ENCODE assay signal across 21 cellular contexts in the genomic region with DNA sequence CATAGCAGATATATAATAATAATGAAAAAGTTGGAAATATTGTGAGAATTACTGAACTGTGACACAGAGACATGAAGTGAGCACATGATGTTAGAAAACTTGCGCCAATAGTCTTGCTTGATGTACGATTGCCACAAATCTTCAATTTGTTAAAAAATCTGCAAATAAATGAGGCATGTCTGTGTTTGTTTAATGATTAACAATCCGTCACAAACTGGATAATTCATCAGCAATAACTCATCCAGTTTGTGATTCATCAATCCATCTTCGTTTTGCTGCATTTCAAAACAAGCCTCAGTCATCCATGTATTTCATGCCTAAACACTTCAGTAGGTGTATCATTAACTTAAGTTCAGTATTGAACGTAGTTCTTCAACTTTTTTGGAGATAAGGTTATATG. TPM values are rescaled to one million over a fixed set of nuclear protein-coding genes. Genes with fewer than 3 reads are reported as not detected.
DNase-seq lines count a peak whose midpoint lies in the region; ATAC-seq, FAIRE-seq and TF ChIP-seq lines count a peak whose summit lies in the region.
"Had no signal": no experiment of that assay in that cellular context is flagged by ENCODE, and none has a peak within 500 bp of the region (broad histone marks: within the 10 kb centered on the region; RNA-seq: fewer than 3 reads in every experiment).

No MANE protein-coding gene starts in this region.

- H3K4me3 ChIP-seq in breast epithelium (no peak overlapping the region), K562 (no peak overlapping the region), keratinocyte (ENCODE audit: control insufficient read depth in 2 of 3, extremely low read depth in 1 of 3, insufficient read depth in 2 of 3, low read depth in 1 of 3, low read length in 3 of 3) (no peak overlapping the region), adrenal gland (no peak overlapping the region)
- H3K4me3 ChIP-seq: body of pancreas, psoas muscle had no signal

- CTCF ChIA-PET in MCF 10A (lab: Yijun Ruan, JAX): interaction anchor here (1.1 to 1.2 kb wide), 2 partner anchors 19 to 1121 kb away, joined by 3 to 5 read pairs; no protein-coding TSS in a partner anchor
- CTCF ChIA-PET in K562 (lab: Yijun Ruan, JAX; ENCODE audit: low intra/inter-chr PET ratio): no interaction called here

- no peak for ATAC-seq in K562
- no peak for ATAC-seq in activated T-helper 17 cell treated with anti-CD3 and anti-CD28 coated beads, Interleukin-2, amount 50 U/mL, for 72 hours (replicated peaks)
- ATAC-seq: body of pancreas, left cardiac atrium, psoas muscle, WTC11 had no signal

- no peaks in the 10 kb centered on the region for H3K36me3 ChIP-seq in breast epithelium
- H3K36me3 ChIP-seq in K562 (ENCODE audit: control insufficient read depth, insufficient read depth, low read length): peaks cover 46% of the 10 kb centered on the region; the same call in 2 of the 3 replicates
- peaks cover 13 to 35% of the 10 kb centered on the region in 2 experiments for H3K36me3 ChIP-seq in keratinocyte (ENCODE audit: control insufficient read depth in 2 of 2, extremely low read depth in 1 of 2, insufficient read depth in 2 of 2, low read length in 2 of 2)
- H3K36me3 ChIP-seq in adrenal gland (replicated peaks in 1 of 2): peaks cover 0 to 64% of the 10 kb centered on the region in 2 donors

- POLR2A ChIA-PET in MCF 10A (lab: Yijun Ruan, JAX) (interaction anchor here (1.2 to 1.7 kb wide), 3 partner anchors 12 to 34 kb away, joined by 3 to 5 read pairs (median 4); a partner anchor contains a TSS), K562 (lab: Yijun Ruan, JAX) (interaction anchor here (0.6 to 1.1 kb wide), 3 partner anchors 14 to 806 kb away, joined by 3 to 4 read pairs (median 3); no protein-coding TSS in a partner anchor)

- BruUV-seq in MCF 10A (replicated peaks; lab: Mats Ljungman, UMichigan) (no TSS peak), K562 (replicated peaks; lab: Mats Ljungman, UMichigan) (no TSS peak)

- H3K9ac ChIP-seq in K562 (ENCODE audit: insufficient read depth in 1 of 2, low read depth in 2 of 2, low read length in 2 of 2) (no peak overlapping the region), keratinocyte (ENCODE audit: control insufficient read depth, extremely low read depth, insufficient read depth, low read length) (no peak overlapping the region)

- H3K27ac ChIP-seq in breast epithelium (no peak overlapping the region), K562 (ENCODE audit: extremely low read depth, low read depth, low read length) (no peak overlapping the region), keratinocyte (ENCODE audit: control insufficient read depth, insufficient read depth, low read length) (peak overlapping the region; percentile 39), adrenal gland (no peak overlapping the region)
- H3K27ac ChIP-seq: body of pancreas, neutrophil, psoas muscle had no signal

- dilution Hi-C loops in keratinocyte (cut with MboI; ENCODE audit: extremely low pct_ligation_motif_present, low sequenced_read_pairs): no loop called here

- FAIRE-seq in K562 (lab: Jason Lieb, UNC): peak; percentile 19
- peak; percentile 13 for FAIRE-seq in keratinocyte (lab: Jason Lieb, UNC)
- FAIRE-seq: GM12891 had no signal

- H3K4me3 Mint-ChIP-seq in MCF 10A (ENCODE audit: unreplicated experiment): no peak overlapping the region
- no peak overlapping the region for H3K4me3 Mint-ChIP-seq in activated T-helper 17 cell treated with anti-CD3 and anti-CD28 coated beads, Interleukin-2, amount 50 U/mL, for 72 hours
- H3K4me3 Mint-ChIP-seq: activated naive CD8-positive, alpha-beta T cell treated with anti-CD3 and anti-CD28 coated beads, Interleukin-2, amount 10 ng/mL, durations not matched to agents 7 days and 5 days; WTC11 had no signal

- H3K27me3 Mint-ChIP-seq in MCF 10A (ENCODE audit: insufficient read depth, unreplicated experiment): no peaks in the 10 kb centered on the region
- H3K27me3 Mint-ChIP-seq in activated T-helper 17 cell treated with anti-CD3 and anti-CD28 coated beads, Interleukin-2, amount 50 U/mL, for 72 hours: no peaks in the 10 kb centered on the region
- H3K27me3 Mint-ChIP-seq: activated naive CD8-positive, alpha-beta T cell treated with anti-CD3 and anti-CD28 coated beads, Interleukin-2, amount 10 ng/mL, durations not matched to agents 7 days and 5 days had no signal

- TF ChIP-seq EP300 in K562 (IDR thresholded peaks at IDR 0.05; ENCODE audit: low read length): no peak

- TF ChIP-seq POLR2A in breast epithelium (IDR thresholded peaks at IDR 0.05) (no peak), K562 (conservative IDR thresholded peaks at IDR 0.05) (no peak), adrenal gland (IDR thresholded peaks at IDR 0.05) (no peak)

- H3K4me2 ChIP-seq in K562 (ENCODE audit: insufficient read depth, low read length) (no peak overlapping the region), keratinocyte (ENCODE audit: control insufficient read depth, extremely low read depth, insufficient read depth, low read depth, low read length) (no peak overlapping the region)

- H3K4me1 ChIP-seq in breast epithelium (no peaks in the 10 kb centered on the region), K562 (replicated peaks in 1 of 2; ENCODE audit: control insufficient read depth in 2 of 2, insufficient read depth in 2 of 2, low read length in 2 of 2) (no peaks in the 10 kb centered on the region; a peak in 1 of 5 replicates), keratinocyte (ENCODE audit: control insufficient read depth, extremely low read depth, insufficient read depth, low read length) (peaks cover 13% of the 10 kb centered on the region), adrenal gland (replicated peaks in 1 of 2) (no peaks in the 10 kb centered on the region)
- H3K4me1 ChIP-seq: BE2C, psoas muscle had no signal

- H3K79me2 ChIP-seq in K562 (ENCODE audit: control insufficient read depth, insufficient read depth, low read length) (no peaks in the 10 kb centered on the region), keratinocyte (ENCODE audit: control insufficient read depth, insufficient read depth, low read length) (no peaks in the 10 kb centered on the region)

- H4K20me1 ChIP-seq in K562 (replicated peaks; ENCODE audit: control insufficient read depth, insufficient read depth, low read length) (no peaks in the 10 kb centered on the region), keratinocyte (ENCODE audit: control insufficient read depth, extremely low read depth, insufficient read depth, low read length) (no peaks in the 10 kb centered on the region)

- H3K36me3 Mint-ChIP-seq in MCF 10A (ENCODE audit: insufficient read depth, unreplicated experiment): peaks cover 86% of the 10 kb centered on the region
- H3K36me3 Mint-ChIP-seq in activated T-helper 17 cell treated with anti-CD3 and anti-CD28 coated beads, Interleukin-2, amount 50 U/mL, for 72 hours (ENCODE audit: low read depth): peaks cover 97% of the 10 kb centered on the region

- H2AFZ ChIP-seq in K562 (ENCODE audit: low read depth, low read length) (no peak overlapping the region), keratinocyte (ENCODE audit: control insufficient read depth, low read length) (no peak overlapping the region)

- DNase-seq in MCF 10A (ENCODE audit: unreplicated experiment): peak; percentile 18
- DNase-seq in breast epithelium (ENCODE audit: low spot score in 2 of 2): no peak
- no peak for DNase-seq in K562 (ENCODE audit: extremely low read depth in 1 of 4, low spot score in 3 of 4)
- no peak for DNase-seq in keratinocyte (ENCODE audit: low read depth, low spot score)
- no peak for DNase-seq in HK-2 (ENCODE audit: unreplicated experiment)
- DNase-seq in midbrain (lab: John Stamatoyannopoulos, UW): no peak
- DNase-seq in adrenal gland: no peak
- DNase-seq: activated naive CD8-positive, alpha-beta T cell treated with anti-CD3 and anti-CD28 coated beads, Interleukin-2, amount 10 ng/mL, durations not matched to agents 7 days and 5 days; BE2C; body of pancreas; DMS79; Karpas-422; left cardiac atrium; NCI-H1694 treated with DMSO at 0.1 percent for 48 hours; NCI-H526 treated with DMSO at 0.1 percent for 48 hours; psoas muscle had no signal

- H3K9me3 ChIP-seq in breast epithelium: no peaks in the 10 kb centered on the region
- no peaks in the 10 kb centered on the region for H3K9me3 ChIP-seq in K562 (replicated peaks; ENCODE audit: control insufficient read depth, insufficient read depth, low read depth, low read length)
- no peaks in the 10 kb centered on the region for H3K9me3 ChIP-seq in keratinocyte (ENCODE audit: control insufficient read depth, low read depth, low read length)
- no peaks in the 10 kb centered on the region for H3K9me3 ChIP-seq in adrenal gland (replicated peaks in 1 of 3)
- H3K9me3 ChIP-seq: BE2C, body of pancreas, neutrophil, psoas muscle had no signal

- no peaks in the 10 kb centered on the region for H3K9me3 Mint-ChIP-seq in MCF 10A (ENCODE audit: unreplicated experiment)
- H3K9me3 Mint-ChIP-seq in activated T-helper 17 cell treated with anti-CD3 and anti-CD28 coated beads, Interleukin-2, amount 50 U/mL, for 72 hours: no peaks in the 10 kb centered on the region
- H3K9me3 Mint-ChIP-seq: activated T-helper 2 cell treated with anti-CD3 and anti-CD28 coated beads, Interferon-gamma antibody, Interleukin-2, Interleukin-4, amounts not matched to agents 10 μg/mL and 5 μg/mL and 100 μg/mL, durations not matched to agents 14 hours and 24 hours and 36 hours; WTC11 had no signal

- peaks cover 7% of the 10 kb centered on the region for H3K4me1 Mint-ChIP-seq in MCF 10A (ENCODE audit: insufficient read depth, unreplicated experiment)
- H3K4me1 Mint-ChIP-seq in activated T-helper 17 cell treated with anti-CD3 and anti-CD28 coated beads, Interleukin-2, amount 50 U/mL, for 72 hours: peaks cover 4% of the 10 kb centered on the region
- H3K4me1 Mint-ChIP-seq: activated naive CD8-positive, alpha-beta T cell treated with anti-CD3 and anti-CD28 coated beads, Interleukin-2, amount 10 ng/mL, durations not matched to agents 7 days and 5 days; WTC11 had no signal

- H3K27me3 ChIP-seq in breast epithelium: no peaks in the 10 kb centered on the region
- no peaks in the 10 kb centered on the region for H3K27me3 ChIP-seq in K562 (ENCODE audit: control insufficient read depth in 2 of 2, insufficient read depth in 2 of 2, low read length in 2 of 2)
- H3K27me3 ChIP-seq in keratinocyte (ENCODE audit: control insufficient read depth, extremely low read depth, insufficient read depth, low read length): no peaks in the 10 kb centered on the region
- H3K27me3 ChIP-seq in adrenal gland: no peaks in the 10 kb centered on the region
- H3K27me3 ChIP-seq: BE2C, body of pancreas, neutrophil had no signal

- peak overlapping the region; percentile 47 for H3K27ac Mint-ChIP-seq in MCF 10A (ENCODE audit: low read depth, unreplicated experiment)
- no peak overlapping the region for H3K27ac Mint-ChIP-seq in activated T-helper 17 cell treated with anti-CD3 and anti-CD28 coated beads, Interleukin-2, amount 50 U/mL, for 72 hours
- H3K27ac Mint-ChIP-seq: activated T-helper 2 cell treated with anti-CD3 and anti-CD28 coated beads, Interferon-gamma antibody, Interleukin-2, Interleukin-4, amounts not matched to agents 10 μg/mL and 5 μg/mL and 100 μg/mL, durations not matched to agents 14 hours and 24 hours and 36 hours; WTC11 had no signal

- TF ChIP-seq CTCF in MCF 10A (IDR thresholded peaks at IDR 0.05; ENCODE audit: unreplicated experiment) (no peak), breast epithelium (IDR thresholded peaks at IDR 0.05) (no peak), K562 (IDR thresholded peaks at IDR 0.05 in 2 of 3, conservative IDR thresholded peaks at IDR 0.05 in 1 of 3; ENCODE audit: insufficient read depth in 2 of 3, low read depth in 1 of 3, low read length in 3 of 3) (no peak), keratinocyte (optimal IDR thresholded peaks at IDR 0.05 in 1 of 3, IDR thresholded peaks at IDR 0.05 in 1 of 3, conservative IDR thresholded peaks at IDR 0.05 in 1 of 3; ENCODE audit: extremely low read depth in 1 of 3, insufficient read depth in 2 of 3, low read length in 3 of 3) (no peak), adrenal gland (IDR thresholded peaks at IDR 0.05) (no peak)

- in situ Hi-C loops in K562 (cut with MboI): no loop called here

- H3K9me1 ChIP-seq in K562 (ENCODE audit: control insufficient read depth, insufficient read depth, low read length) (no peaks in the 10 kb centered on the region), keratinocyte (ENCODE audit: control insufficient read depth, extremely low read depth, insufficient read depth, low read length) (no peaks in the 10 kb centered on the region)

- 78% methylated on average over 5 of the region's 5 CpGs for WGBS in K562 (ENCODE audit: insufficient coverage, low coverage, missing lambda C conversion rate)
- 77 to 87% (median 82%) methylated on average over 5 of the region's 5 CpGs for WGBS in adrenal gland, 4 donors

- no peak for TF ChIP-seq RAD21 in K562 (CRISPR knock-in tag; conservative IDR thresholded peaks at IDR 0.05 in 1 of 2, IDR thresholded peaks at IDR 0.05 in 1 of 2)

- intact Hi-C loops in MCF 10A (cut with micrococcal nuclease) (no loop called here), breast epithelium (cut with DNase I; ENCODE audit: low total_unique reads) (no loop called here), K562 (cut with micrococcal nuclease) (no loop called here), adrenal gland (cut with DNase I) (no loop called here)

RNA-seq across cellular contexts. Expression of a gene that starts 25.5 kb away (rescaled TPM):
- total RNA-seq in MCF 10A (2022) (106 and 127 TPM in 2 replicates), breast epithelium (100 to 1,000 TPM; 126 to 150 (median 129) TPM), K562 (2014; rRNA removed) (55.9 and 124 TPM in 2 replicates), K562 (2014; rRNA removed; fragmentation: Illumina TruSeq; extraction: Trizol) (81.1 and 81.9 TPM in 2 replicates), K562 (2015; rRNA removed; fragmentation: Illumina TruSeq; extraction: Trizol) (86.7 and 90.7 TPM in 2 replicates), K562 (2021) (46.8 and 46.9 TPM in 2 replicates), adrenal gland (100 to 1,000 TPM in 7 of 8 donors, 10 to 100 TPM in 1; 88.6 to 337 (median 117) TPM)
- 18.9 and 25.2 TPM in 2 replicates for total RNA-seq in K562 (2011; cell fraction: chromatin; rRNA removed; ENCODE audit: low replicate concordance)
- 47.0 and 51.4 TPM in 2 replicates for total RNA-seq in K562 (2011; cell fraction: nucleolus; rRNA removed)
- 65.3 and 66.6 TPM in 2 replicates for total RNA-seq in K562 (2011; cell fraction: nucleoplasm; rRNA removed)
- polyA plus RNA-seq in K562 (2011; rRNA removed) (89.0 and 96.2 TPM in 2 replicates), K562 (2014; fragmentation: Illumina TruSeq; extraction: Trizol) (86.5 and 97.9 TPM in 2 replicates), K562 (2014; fragmentation: Nextera tagmentation; extraction: Ambion mirVana) (100 to 1,000 TPM; 158 to 186 TPM), K562 (2014; rRNA removed) (73.4 and 80.5 TPM in 2 replicates), keratinocyte (76.6 to 155 TPM (median 124 TPM) in 3 replicates), adrenal gland (100 to 1,000 TPM; 123 to 242 (median 199) TPM)
- polyA plus RNA-seq in K562 (2011; cell fraction: cytosol; rRNA removed): 37.9 and 78.5 TPM in 2 replicates
- 61.5 and 84.9 TPM in 2 replicates for polyA plus RNA-seq in K562 (2011; cell fraction: nucleus; rRNA removed)
- polyA plus RNA-seq in K562 (2012): 87.6 and 93.1 TPM in 2 replicates
- 36.7 and 40.5 TPM in 2 replicates for polyA minus RNA-seq in K562 (2011; rRNA and poly(A)+ RNA removed)
- polyA minus RNA-seq in K562 (2011; cell fraction: cytosol; rRNA and poly(A)+ RNA removed): 22.0 and 28.5 TPM in 2 replicates
- 17.2 and 30.8 TPM in 2 replicates for polyA minus RNA-seq in K562 (2011; cell fraction: nucleus; rRNA and poly(A)+ RNA removed)
- polyA plus RNA-seq in keratinocyte (2011; ENCODE audit: low read depth): 37.2 TPM
- polyA plus RNA-seq in keratinocyte (2011; cell fraction: cytosol; rRNA removed): 54.7 and 59.8 TPM in 2 replicates
- 25.9 and 51.2 TPM in 2 replicates for polyA plus RNA-seq in keratinocyte (2011; cell fraction: nucleus; rRNA removed)
- polyA plus RNA-seq in keratinocyte (2012; ENCODE audit: low replicate concordance): 94.4 and 117 TPM in 2 replicates
- 28.0 to 115 TPM (median 35.3 TPM) in 3 replicates for polyA minus RNA-seq in keratinocyte
- polyA minus RNA-seq in keratinocyte (2011; cell fraction: cytosol; rRNA and poly(A)+ RNA removed): 61.2 TPM
- 13.3 and 15.0 TPM in 2 replicates for polyA minus RNA-seq in keratinocyte (2011; cell fraction: nucleus; rRNA and poly(A)+ RNA removed)
- 10 to 100 TPM; 55.5 to 67.9 TPM for total RNA-seq in activated T-helper 17 cell treated with anti-CD3 and anti-CD28 coated beads, Interleukin-2, amount 50 U/mL, for 72 hours

RNA-seq across cellular contexts. Expression of a gene that starts 34.0 kb away (rescaled TPM):
- 139 TPM in 2 replicates for total RNA-seq in MCF 10A (2022)
- 10 to 100 TPM; 27.0 to 57.7 (median 52.8) TPM for total RNA-seq in breast epithelium
- 54.0 and 57.7 TPM in 2 replicates for total RNA-seq in K562 (2011; cell fraction: chromatin; rRNA removed; ENCODE audit: low replicate concordance)
- total RNA-seq in K562 (2011; cell fraction: nucleolus; rRNA removed): 31.0 and 32.1 TPM in 2 replicates
- total RNA-seq in K562 (2011; cell fraction: nucleoplasm; rRNA removed): 36.7 and 45.2 TPM in 2 replicates
- 36.2 and 41.6 TPM in 2 replicates for total RNA-seq in K562 (2014; rRNA removed)
- total RNA-seq in K562 (2014; rRNA removed; fragmentation: Illumina TruSeq; extraction: Trizol): 39.9 and 41.4 TPM in 2 replicates
- total RNA-seq in K562 (2015; rRNA removed; fragmentation: Illumina TruSeq; extraction: Trizol): 34.4 and 37.4 TPM in 2 replicates
- 38.4 and 39.5 TPM in 2 replicates for total RNA-seq in K562 (2021)
- polyA plus RNA-seq in K562 (2011; rRNA removed): 67.8 and 70.2 TPM in 2 replicates
- polyA plus RNA-seq in K562 (2011; cell fraction: cytosol; rRNA removed): 49.3 and 61.5 TPM in 2 replicates
- 31.7 and 41.3 TPM in 2 replicates for polyA plus RNA-seq in K562 (2011; cell fraction: nucleus; rRNA removed)
- 56.1 and 65.7 TPM in 2 replicates for polyA plus RNA-seq in K562 (2012)
- polyA plus RNA-seq in K562 (2014; fragmentation: Illumina TruSeq; extraction: Trizol): 44.2 and 50.1 TPM in 2 replicates
- polyA plus RNA-seq in K562 (2014; fragmentation: Nextera tagmentation; extraction: Ambion mirVana): 10 to 100 TPM; 31.7 to 60.2 TPM
- 38.5 and 40.4 TPM in 2 replicates for polyA plus RNA-seq in K562 (2014; rRNA removed)
- 86.4 and 96.8 TPM in 2 replicates for polyA minus RNA-seq in K562 (2011; rRNA and poly(A)+ RNA removed)
- 30.2 and 34.9 TPM in 2 replicates for polyA minus RNA-seq in K562 (2011; cell fraction: cytosol; rRNA and poly(A)+ RNA removed)
- polyA minus RNA-seq in K562 (2011; cell fraction: nucleus; rRNA and poly(A)+ RNA removed): 19.5 and 39.8 TPM in 2 replicates
- 96.1 to 104 TPM (median 102 TPM) in 3 replicates for polyA plus RNA-seq in keratinocyte
- polyA plus RNA-seq in keratinocyte (2011; ENCODE audit: low read depth): 20.3 TPM
- 68.8 and 92.4 TPM in 2 replicates for polyA plus RNA-seq in keratinocyte (2011; cell fraction: cytosol; rRNA removed)
- 92.5 and 98.2 TPM in 2 replicates for polyA plus RNA-seq in keratinocyte (2011; cell fraction: nucleus; rRNA removed)
- 61.1 and 64.5 TPM in 2 replicates for polyA plus RNA-seq in keratinocyte (2012; ENCODE audit: low replicate concordance)
- polyA minus RNA-seq in keratinocyte: 60.3 to 130 TPM (median 126 TPM) in 3 replicates
- polyA minus RNA-seq in keratinocyte (2011; cell fraction: cytosol; rRNA and poly(A)+ RNA removed): 55.2 TPM
- polyA minus RNA-seq in keratinocyte (2011; cell fraction: nucleus; rRNA and poly(A)+ RNA removed): 59.2 and 95.7 TPM in 2 replicates
- 100 to 1,000 TPM in 1 of 8 donors, 10 to 100 TPM in 7; 63.4 to 241 (median 76.1) TPM for total RNA-seq in adrenal gland
- polyA plus RNA-seq in adrenal gland: 100 to 1,000 TPM in 1 of 3 donors, 1 to 10 TPM in 2; 7.1 to 189 (median 8.5) TPM
- 100 to 1,000 TPM in 1 of 2 donors, 10 to 100 TPM in 1; 97.7 to 105 TPM for total RNA-seq in activated T-helper 17 cell treated with anti-CD3 and anti-CD28 coated beads, Interleukin-2, amount 50 U/mL, for 72 hours

RNA-seq across cellular contexts. Expression of a gene that starts 44.7 kb away (rescaled TPM):
- total RNA-seq in MCF 10A (2022) (6.8 and 7.3 TPM in 2 replicates), breast epithelium (10 to 100 TPM; 16.3 to 24.4 (median 17.7) TPM), K562 (2014; rRNA removed) (1.5 and 1.7 TPM in 2 replicates), K562 (2014; rRNA removed; fragmentation: Illumina TruSeq; extraction: Trizol) (2.7 and 2.8 TPM in 2 replicates), K562 (2015; rRNA removed; fragmentation: Illumina TruSeq; extraction: Trizol) (2.3 and 2.8 TPM in 2 replicates), K562 (2021) (1.4 and 1.5 TPM in 2 replicates), adrenal gland (10 to 100 TPM; 22.8 to 45.7 (median 27.0) TPM)
- 0.93 and 3.1 TPM in 2 replicates for total RNA-seq in K562 (2011; cell fraction: chromatin; rRNA removed; ENCODE audit: low replicate concordance)
- total RNA-seq in K562 (2011; cell fraction: nucleolus; rRNA removed): 0.83 and 1.4 TPM in 2 replicates
- 2.3 and 3.9 TPM in 2 replicates for total RNA-seq in K562 (2011; cell fraction: nucleoplasm; rRNA removed)
- polyA plus RNA-seq in K562 (2011; rRNA removed) (3.2 and 4.4 TPM in 2 replicates), K562 (2014; fragmentation: Illumina TruSeq; extraction: Trizol) (3.0 and 3.1 TPM in 2 replicates), K562 (2014; fragmentation: Nextera tagmentation; extraction: Ambion mirVana) (1 to 10 TPM in 1 of 2 experiments, under 1 TPM in 1; 0.94 to 2.5 TPM), K562 (2014; rRNA removed) (1.4 and 1.9 TPM in 2 replicates), keratinocyte (16.5 to 17.9 TPM (median 17.3 TPM) in 3 replicates), adrenal gland (10 to 100 TPM in 1 of 3 donors, 1 to 10 TPM in 2; 5.3 to 46.3 (median 5.6) TPM)
- 1.6 and 1.7 TPM in 2 replicates for polyA plus RNA-seq in K562 (2011; cell fraction: cytosol; rRNA removed)
- polyA plus RNA-seq in K562 (2011; cell fraction: nucleus; rRNA removed): 3.5 and 5.2 TPM in 2 replicates
- polyA plus RNA-seq in K562 (2012): 1.0 and 1.1 TPM in 2 replicates
- polyA minus RNA-seq in K562 (2011; rRNA and poly(A)+ RNA removed): 6.0 and 8.1 TPM in 2 replicates
- polyA minus RNA-seq in K562 (2011; cell fraction: cytosol; rRNA and poly(A)+ RNA removed): 1.5 and 3.1 TPM in 2 replicates
- 0.94 and 2.3 TPM in 2 replicates for polyA minus RNA-seq in K562 (2011; cell fraction: nucleus; rRNA and poly(A)+ RNA removed)
- 1.8 TPM for polyA plus RNA-seq in keratinocyte (2011; ENCODE audit: low read depth)
- polyA plus RNA-seq in keratinocyte (2011; cell fraction: cytosol; rRNA removed): 13.2 and 26.6 TPM in 2 replicates
- 8.4 and 10.5 TPM in 2 replicates for polyA plus RNA-seq in keratinocyte (2011; cell fraction: nucleus; rRNA removed)
- 5.7 and 12.8 TPM in 2 replicates for polyA plus RNA-seq in keratinocyte (2012; ENCODE audit: low replicate concordance)
- polyA minus RNA-seq in keratinocyte: 10.1 to 47.0 TPM (median 38.9 TPM) in 3 replicates
- 13.6 TPM for polyA minus RNA-seq in keratinocyte (2011; cell fraction: cytosol; rRNA and poly(A)+ RNA removed)
- 5.1 and 14.7 TPM in 2 replicates for polyA minus RNA-seq in keratinocyte (2011; cell fraction: nucleus; rRNA and poly(A)+ RNA removed)
- total RNA-seq in activated T-helper 17 cell treated with anti-CD3 and anti-CD28 coated beads, Interleukin-2, amount 50 U/mL, for 72 hours: 10 to 100 TPM; 12.5 to 18.3 TPM

RNA-seq across cellular contexts. Expression of a gene that starts 46.1 kb away (rescaled TPM):
- 101 and 113 TPM in 2 replicates for total RNA-seq in MCF 10A (2022)
- 10 to 100 TPM; 24.1 to 34.6 (median 26.2) TPM for total RNA-seq in breast epithelium
- 8.9 and 11.7 TPM in 2 replicates for total RNA-seq in K562 (2011; cell fraction: chromatin; rRNA removed; ENCODE audit: low replicate concordance)
- 6.3 and 7.2 TPM in 2 replicates for total RNA-seq in K562 (2011; cell fraction: nucleolus; rRNA removed)
- 14.4 and 20.7 TPM in 2 replicates for total RNA-seq in K562 (2011; cell fraction: nucleoplasm; rRNA removed)
- total RNA-seq in K562 (2014; rRNA removed): 28.6 and 32.8 TPM in 2 replicates
- 27.0 and 28.6 TPM in 2 replicates for total RNA-seq in K562 (2014; rRNA removed; fragmentation: Illumina TruSeq; extraction: Trizol)
- 25.8 TPM in 2 replicates for total RNA-seq in K562 (2015; rRNA removed; fragmentation: Illumina TruSeq; extraction: Trizol)
- total RNA-seq in K562 (2021): 26.3 and 27.1 TPM in 2 replicates
- polyA plus RNA-seq in K562 (2011; rRNA removed): 24.3 and 26.3 TPM in 2 replicates
- 18.0 and 26.3 TPM in 2 replicates for polyA plus RNA-seq in K562 (2011; cell fraction: cytosol; rRNA removed)
- 7.5 and 10.8 TPM in 2 replicates for polyA plus RNA-seq in K562 (2011; cell fraction: nucleus; rRNA removed)
- polyA plus RNA-seq in K562 (2012): 29.3 and 56.5 TPM in 2 replicates
- polyA plus RNA-seq in K562 (2014; fragmentation: Illumina TruSeq; extraction: Trizol): 26.1 and 26.8 TPM in 2 replicates
- 1 to 10 TPM; 5.7 to 9.6 TPM for polyA plus RNA-seq in K562 (2014; fragmentation: Nextera tagmentation; extraction: Ambion mirVana)
- polyA plus RNA-seq in K562 (2014; rRNA removed): 27.2 and 32.5 TPM in 2 replicates
- polyA minus RNA-seq in K562 (2011; rRNA and poly(A)+ RNA removed): 21.9 and 25.3 TPM in 2 replicates
- 9.0 and 13.3 TPM in 2 replicates for polyA minus RNA-seq in K562 (2011; cell fraction: cytosol; rRNA and poly(A)+ RNA removed)
- polyA minus RNA-seq in K562 (2011; cell fraction: nucleus; rRNA and poly(A)+ RNA removed): 3.8 and 6.0 TPM in 2 replicates
- 49.3 to 79.2 TPM (median 68.3 TPM) in 3 replicates for polyA plus RNA-seq in keratinocyte
- polyA plus RNA-seq in keratinocyte (2011; ENCODE audit: low read depth): 68.5 TPM
- 55.7 and 69.1 TPM in 2 replicates for polyA plus RNA-seq in keratinocyte (2011; cell fraction: cytosol; rRNA removed)
- polyA plus RNA-seq in keratinocyte (2011; cell fraction: nucleus; rRNA removed): 28.8 and 30.2 TPM in 2 replicates
- polyA plus RNA-seq in keratinocyte (2012; ENCODE audit: low replicate concordance): 53.8 and 77.5 TPM in 2 replicates
- 26.2 to 36.1 TPM (median 30.3 TPM) in 3 replicates for polyA minus RNA-seq in keratinocyte
- polyA minus RNA-seq in keratinocyte (2011; cell fraction: cytosol; rRNA and poly(A)+ RNA removed): 28.6 TPM
- polyA minus RNA-seq in keratinocyte (2011; cell fraction: nucleus; rRNA and poly(A)+ RNA removed): 9.1 and 11.6 TPM in 2 replicates
- 10 to 100 TPM; 19.0 to 37.0 (median 32.9) TPM for total RNA-seq in adrenal gland
- 10 to 100 TPM in 2 of 3 donors, 1 to 10 TPM in 1; 9.5 to 38.9 (median 13.9) TPM for polyA plus RNA-seq in adrenal gland
- 10 to 100 TPM; 34.9 to 45.8 TPM for total RNA-seq in activated T-helper 17 cell treated with anti-CD3 and anti-CD28 coated beads, Interleukin-2, amount 50 U/mL, for 72 hours
